Comparison of ENCODE assay signal across 1 cellular context in genomic region chr13:50352720-50353491, GRCh38.
TF ChIP-seq lines count a peak whose summit lies in the region.

No MANE protein-coding gene starts in this region.

TF ChIP-seq in HEK293, 187 proteins besides CTCF, POLR2A, EP300 and RAD21 (continued from another document):
- TF ChIP-seq ZBTB1 (tag by site-specific recombination; IDR thresholded peaks at IDR 0.05) (no peak), ZNF843 (tag by site-specific recombination; IDR thresholded peaks at IDR 0.05) (peak; percentile 81), BCL11B (tag by site-specific recombination; IDR thresholded peaks at IDR 0.05; ENCODE audit: low read depth) (no peak)
- TF ChIP-seq, protein P1, sequence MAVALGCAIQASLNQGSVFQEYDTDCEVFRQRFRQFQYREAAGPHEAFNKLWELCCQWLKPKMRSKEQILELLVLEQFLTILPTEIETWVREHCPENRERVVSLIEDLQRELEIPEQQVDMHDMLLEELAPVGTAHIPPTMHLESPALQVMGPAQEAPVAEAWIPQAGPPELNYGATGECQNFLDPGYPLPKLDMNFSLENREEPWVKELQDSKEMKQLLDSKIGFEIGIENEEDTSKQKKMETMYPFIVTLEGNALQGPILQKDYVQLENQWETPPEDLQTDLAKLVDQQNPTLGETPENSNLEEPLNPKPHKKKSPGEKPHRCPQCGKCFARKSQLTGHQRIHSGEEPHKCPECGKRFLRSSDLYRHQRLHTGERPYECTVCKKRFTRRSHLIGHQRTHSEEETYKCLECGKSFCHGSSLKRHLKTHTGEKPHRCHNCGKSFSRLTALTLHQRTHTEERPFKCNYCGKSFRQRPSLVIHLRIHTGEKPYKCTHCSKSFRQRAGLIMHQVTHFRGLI (tag by site-specific recombination; IDR thresholded peaks at IDR 0.05): peak; percentile 51; the same call in 1 of the 2 replicates
